ENCODE assay signal across 1 cellular context in genomic region chrX:23667239-23668177, GRCh38.
A peak's percentile ranks its signal among the peaks of the same experiment; 100 is the strongest.
TF ChIP-seq lines count a peak whose summit lies in the region.

Gene PRDX4, plus strand, starts transcription at chrX:23667493. Its CDS starts 78 bp downstream, at chrX:23667571.

TF ChIP-seq in SK-N-SH, 30 proteins besides CTCF, POLR2A, EP300 and RAD21 (continued from another document):
- peak; percentile 95 for TF ChIP-seq ZBTB33 (IDR thresholded peaks at IDR 0.05; ENCODE audit: borderline replicate concordance, low read depth)
- TF ChIP-seq MEF2A (IDR thresholded peaks at IDR 0.05; ENCODE audit: borderline replicate concordance, low read depth): no peak
- TF ChIP-seq SIN3A (IDR thresholded peaks at IDR 0.05; ENCODE audit: borderline replicate concordance, low read depth, low read length): peak; percentile 65; the same call in 1 of the 2 replicates
- TF ChIP-seq YY1 (IDR thresholded peaks at IDR 0.05; ENCODE audit: low read depth): 0 out of 2 replicates have a peak, but pooled peaks have one; percentile 18
- peak; percentile 96 for TF ChIP-seq MAX (IDR thresholded peaks at IDR 0.05; ENCODE audit: low read depth)
- TF ChIP-seq JUND (IDR thresholded peaks at IDR 0.05): no peak
- peak; percentile 98 for TF ChIP-seq CHD2 (IDR thresholded peaks at IDR 0.05; ENCODE audit: low read length, partially characterized antibody)
- no peak for TF ChIP-seq FOXJ3 (CRISPR knock-in tag; IDR thresholded peaks at IDR 0.05)
- TF ChIP-seq NRF1 (IDR thresholded peaks at IDR 0.05; ENCODE audit: low read depth, low read length): peak; percentile 64
- TF ChIP-seq NFIC (IDR thresholded peaks at IDR 0.05; ENCODE audit: borderline replicate concordance): no peak
- TF ChIP-seq PBX3 (IDR thresholded peaks at IDR 0.05): no peak
- TF ChIP-seq USF2 (IDR thresholded peaks at IDR 0.05; ENCODE audit: borderline replicate concordance, low read depth, low read length): no peak
- TF ChIP-seq RFX5 (IDR thresholded peaks at IDR 0.05; ENCODE audit: low read length): no peak
- no peak for TF ChIP-seq EZH2phosphoT487 (IDR thresholded peaks at IDR 0.05; ENCODE audit: borderline replicate concordance, low read depth)
- TF ChIP-seq IRF3 (IDR thresholded peaks at IDR 0.05; ENCODE audit: low read depth, low read length): no peak
- peak; percentile 38; the same call in 1 of the 2 replicates for TF ChIP-seq MXI1 (IDR thresholded peaks at IDR 0.05; ENCODE audit: low read depth, low read length)
